ENCODE assay signal across 16 cellular contexts in genomic region chr11:131157678-131158077, GRCh38.
DNase-seq lines count a peak whose midpoint lies in the region; ATAC-seq and TF ChIP-seq lines count a peak whose summit lies in the region.
"Had no signal": no experiment of that assay in that cellular context is flagged by ENCODE, and none has a peak within 500 bp of the region (broad histone marks: within the 10 kb centered on the region; RNA-seq: fewer than 3 reads in every experiment).

No MANE protein-coding gene starts in this region.

- peaks cover 10% of the 10 kb centered on the region for H3K4me1 Mint-ChIP-seq in GM23338
- H3K4me1 Mint-ChIP-seq in Caco-2 (ENCODE audit: low read depth, unreplicated experiment): no peaks in the 10 kb centered on the region
- H3K4me1 Mint-ChIP-seq in activated T-helper 17 cell treated with anti-CD3 and anti-CD28 coated beads, Interleukin-2, amount 50 U/mL, for 72 hours: no peaks in the 10 kb centered on the region
- H3K4me1 Mint-ChIP-seq: CD4-positive, alpha-beta memory T cell had no signal

- no peaks in the 10 kb centered on the region for H3K27me3 ChIP-seq in GM23338 (ENCODE audit: insufficient read depth)
- 0 out of 2 replicates have a peak, but pooled peaks cover 2% of the 10 kb centered on the region for H3K27me3 ChIP-seq in Caco-2 (replicated peaks; ENCODE audit: control insufficient read depth, insufficient read depth, low read length)

- POLR2A ChIA-PET in Caco-2 (lab: Charles Lee): no interaction called here

- H3K4me2 ChIP-seq in GM23338: no peak overlapping the region
- H3K4me2 ChIP-seq: A549 had no signal

- no peaks in the 10 kb centered on the region; the same call in 1 of the 2 replicates for H3K4me1 ChIP-seq in GM23338 (ENCODE audit: insufficient read depth)
- no peaks in the 10 kb centered on the region for H3K4me1 ChIP-seq in Caco-2
- H3K4me1 ChIP-seq: A549 had no signal

- H4K20me1 ChIP-seq in GM23338 (replicated peaks; ENCODE audit: insufficient read depth): no peaks in the 10 kb centered on the region

- H3K4me3 Mint-ChIP-seq in GM23338: no peak overlapping the region
- no peak overlapping the region for H3K4me3 Mint-ChIP-seq in Caco-2 (ENCODE audit: unreplicated experiment)
- H3K4me3 Mint-ChIP-seq in activated T-helper 17 cell treated with anti-CD3 and anti-CD28 coated beads, Interleukin-2, amount 50 U/mL, for 72 hours: no peak overlapping the region
- H3K4me3 Mint-ChIP-seq: CD4-positive, alpha-beta memory T cell had no signal

- H3K27me3 Mint-ChIP-seq in GM23338 (ENCODE audit: insufficient read depth, low read depth, poor library complexity): peaks cover 3% of the 10 kb centered on the region
- peaks cover 34% of the 10 kb centered on the region for H3K27me3 Mint-ChIP-seq in Caco-2 (ENCODE audit: insufficient read depth, unreplicated experiment)
- H3K27me3 Mint-ChIP-seq in activated T-helper 17 cell treated with anti-CD3 and anti-CD28 coated beads, Interleukin-2, amount 50 U/mL, for 72 hours: no peaks in the 10 kb centered on the region
- H3K27me3 Mint-ChIP-seq: CD4-positive, alpha-beta memory T cell had no signal

- no peaks in the 10 kb centered on the region for H3K79me2 ChIP-seq in GM23338 (replicated peaks; ENCODE audit: insufficient read depth)

- no peaks in the 10 kb centered on the region for H3K9me3 ChIP-seq in Caco-2
- H3K9me3 ChIP-seq: A549 had no signal

- H3K36me3 Mint-ChIP-seq in GM23338 (ENCODE audit: low read depth) (no peaks in the 10 kb centered on the region), Caco-2 (ENCODE audit: insufficient read depth, unreplicated experiment) (no peaks in the 10 kb centered on the region)
- no peaks in the 10 kb centered on the region for H3K36me3 Mint-ChIP-seq in activated T-helper 17 cell treated with anti-CD3 and anti-CD28 coated beads, Interleukin-2, amount 50 U/mL, for 72 hours (ENCODE audit: low read depth)
- H3K36me3 Mint-ChIP-seq: CD4-positive, alpha-beta memory T cell had no signal

- ATAC-seq in GM23338: no peak
- ATAC-seq in activated T-helper 17 cell treated with anti-CD3 and anti-CD28 coated beads, Interleukin-2, amount 50 U/mL, for 72 hours (replicated peaks): no peak
- ATAC-seq: A549 had no signal

- H3K27ac Mint-ChIP-seq in GM23338 (no peak overlapping the region), Caco-2 (ENCODE audit: unreplicated experiment) (no peak overlapping the region)
- no peak overlapping the region for H3K27ac Mint-ChIP-seq in activated T-helper 17 cell treated with anti-CD3 and anti-CD28 coated beads, Interleukin-2, amount 50 U/mL, for 72 hours
- H3K27ac Mint-ChIP-seq: CD4-positive, alpha-beta memory T cell had no signal

- DNase-seq in GM23338 (ENCODE audit: low spot score): no peak
- peak; percentile 55 for DNase-seq in globus pallidus (ENCODE audit: low spot score)
- DNase-seq in midbrain (lab: John Stamatoyannopoulos, UW): peak; percentile 33
- no peak for DNase-seq in SHP77 (lab: John Stamatoyannopoulos, UW)
- no peak for DNase-seq in Caco-2
- no peak for DNase-seq in GOT3 (lab: John Stamatoyannopoulos, UW)
- DNase-seq: 8988T; ACHN; AML-193; CD4-positive, alpha-beta memory T cell; COR-L47; DMS153; DND-41; HCEC 1CT had no signal

- H2AFZ ChIP-seq in GM23338: peak overlapping the region; percentile 69; the same call in 1 of the 2 replicates

- H3K27ac ChIP-seq in GM23338 (ENCODE audit: low read depth): no peak overlapping the region
- H3K27ac ChIP-seq: A549 had no signal

- H3K4me3 ChIP-seq in GM23338 (no peak overlapping the region), Caco-2 (ENCODE audit: low read depth, low read length) (no peak overlapping the region)
- H3K4me3 ChIP-seq: A549 had no signal

- peaks cover 10% of the 10 kb centered on the region; the same call in 1 of the 2 replicates for H3K9me2 ChIP-seq in GM23338 (ENCODE audit: insufficient read depth)

- no TSS peak for BruUV-seq in Caco-2 (replicated peaks; lab: Mats Ljungman, UMichigan)

- intact Hi-C loops in Caco-2 (cut with micrococcal nuclease; ENCODE audit: unreplicated experiment): no loop called here

- TF ChIP-seq CTCF in GM23338 (conservative IDR thresholded peaks at IDR 0.05; ENCODE audit: low read depth in 2 of 2): no peak
- no peak for TF ChIP-seq CTCF in Caco-2 (IDR thresholded peaks at IDR 0.05; ENCODE audit: insufficient read depth in 1 of 2, low read depth in 1 of 2, low read length in 1 of 2, severe bottlenecking in 1 of 2, unreplicated experiment in 1 of 2)

- H3F3A ChIP-seq in GM23338 (replicated peaks; ENCODE audit: low read depth): no peaks in the 10 kb centered on the region

- no peaks in the 10 kb centered on the region for H3K36me3 ChIP-seq in GM23338 (ENCODE audit: insufficient read depth)
- no peaks in the 10 kb centered on the region for H3K36me3 ChIP-seq in Caco-2 (ENCODE audit: control insufficient read depth, insufficient read depth, low read length)

- CTCF ChIA-PET in Caco-2 (lab: Charles Lee): no interaction called here

- no peaks in the 10 kb centered on the region for H3K9me3 Mint-ChIP-seq in GM23338
- no peaks in the 10 kb centered on the region for H3K9me3 Mint-ChIP-seq in Caco-2 (ENCODE audit: unreplicated experiment)
- H3K9me3 Mint-ChIP-seq in activated T-helper 17 cell treated with anti-CD3 and anti-CD28 coated beads, Interleukin-2, amount 50 U/mL, for 72 hours: no peaks in the 10 kb centered on the region

TF ChIP-seq in GM23338, 12 proteins besides CTCF, POLR2A, EP300 and RAD21 (continues in another document):
- no peak for TF ChIP-seq ZNF462 (CRISPR knock-in tag; IDR thresholded peaks at IDR 0.05)
- TF ChIP-seq JUNB (IDR thresholded peaks at IDR 0.05; ENCODE audit: unreplicated experiment): no peak
- no peak for TF ChIP-seq EZH2 (IDR thresholded peaks at IDR 0.05; ENCODE audit: low read depth, unreplicated experiment)
- no peak for TF ChIP-seq ZNF331 (CRISPR knock-in tag; IDR thresholded peaks at IDR 0.05; ENCODE audit: low read depth)
- no peak for TF ChIP-seq NANOG (IDR thresholded peaks at IDR 0.05; ENCODE audit: borderline replicate concordance)

Comparison
In these comparisons a context has a peak if more than half of its experiments do, and no peak if none do; other contexts are left out.
1. DNase-seq: peak in globus pallidus (single experiment) and midbrain (single experiment); none in GM23338 (single experiment), SHP77 (0 of 2), Caco-2 (0 of 2) and GOT3 (single experiment).